32 cellular contexts compared by ENCODE assay signal in genomic region chr12:100359248-100359647, GRCh38. TPM values are rescaled to one million over a fixed set of nuclear protein-coding genes. Genes with fewer than 3 reads are reported as not detected.
"Had no signal": no experiment of that assay in that cellular context is flagged by ENCODE, and none has a peak within 500 bp of the region (broad histone marks: within the 10 kb centered on the region; RNA-seq: fewer than 3 reads in every experiment).

No MANE protein-coding gene starts in this region.

- H3K27ac ChIP-seq: esophagus muscularis mucosa, foreskin keratinocyte, gastroesophageal sphincter, heart left ventricle, hepatocyte, ovary, psoas muscle, sigmoid colon, stomach, thyroid gland, vagina had no signal

- H3K4me2 ChIP-seq: hepatocyte had no signal

- H3K27me3 ChIP-seq: hepatocyte, ovary, thyroid gland, vagina had no signal

- H3K79me2 ChIP-seq: hepatocyte had no signal

- ATAC-seq: gastroesophageal sphincter; left lobe of liver; naive thymus-derived CD8-positive, alpha-beta T cell; psoas muscle; right cardiac atrium; stimulated activated effector memory CD8-positive, alpha-beta T cell treated with anti-CD3 and anti-CD28 coated beads, Interleukin-12 subunit alpha, Interleukin-12 subunit beta, amount 100 ng/mL, for 72 hours had no signal

- H2AFZ ChIP-seq: hepatocyte had no signal

- H3K36me3 ChIP-seq: esophagus muscularis mucosa, gastroesophageal sphincter, heart left ventricle, ovary, sigmoid colon, stomach, thyroid gland, vagina had no signal

- H3K9me3 ChIP-seq: esophagus muscularis mucosa, gastroesophageal sphincter, heart left ventricle, ovary, psoas muscle, sigmoid colon, stomach, thyroid gland, vagina had no signal

- H3K4me1 ChIP-seq: esophagus muscularis mucosa, gastroesophageal sphincter, psoas muscle, sigmoid colon, thyroid gland, vagina had no signal

- H3K4me3 ChIP-seq: esophagus muscularis mucosa, gastroesophageal sphincter, heart left ventricle, hepatocyte, ovary, psoas muscle, sigmoid colon, stomach, thyroid gland, vagina had no signal

- DNase-seq: effector memory CD4-positive, alpha-beta T cell; heart left ventricle; kidney; mesenchymal stem cell; midbrain; naive thymus-derived CD8-positive, alpha-beta T cell; nephron progenitor cell; nucleus accumbens; ovary; posterior cingulate gyrus; psoas muscle; right cardiac atrium; sigmoid colon; stimulated activated CD4-positive, alpha-beta T cell treated with anti-CD3 and anti-CD28 coated beads, Interleukin-2, amount 100 ng/mL, for 24 hours; stimulated activated CD4-positive, alpha-beta T cell treated with anti-CD3 and anti-CD28 coated beads, Interleukin-4, amount 100 ng/mL, for 24 hours; stimulated activated naive CD4-positive, alpha-beta T cell treated with Interleukin-2 at 50 U/mL for 16 hours; stomach; thyroid gland had no signal

RNA-seq across cellular contexts. Expression of gene SLC17A8, which starts 2.4 kb away (rescaled TPM):
- total RNA-seq: dermis blood vessel endothelial cell; endothelial cell of umbilical vein; epithelial cell of proximal tubule; esophagus muscularis mucosa; fibroblast of lung; foreskin keratinocyte; gastroesophageal sphincter; lower leg skin; lung microvascular endothelial cell; mucosa of gallbladder; naive thymus-derived CD8-positive, alpha-beta T cell; psoas muscle; sigmoid colon; thyroid gland; vagina had no signal
